Comparison of ENCODE assay signal across 1 cellular context in genomic region chr15:65595960-65596359, GRCh38.
TF ChIP-seq lines count a peak whose summit lies in the region.

No MANE protein-coding gene starts in this region.

TF ChIP-seq in GM23338, 12 proteins besides CTCF, POLR2A, EP300 and RAD21 (continued from another document):
- TF ChIP-seq, protein P1, sequence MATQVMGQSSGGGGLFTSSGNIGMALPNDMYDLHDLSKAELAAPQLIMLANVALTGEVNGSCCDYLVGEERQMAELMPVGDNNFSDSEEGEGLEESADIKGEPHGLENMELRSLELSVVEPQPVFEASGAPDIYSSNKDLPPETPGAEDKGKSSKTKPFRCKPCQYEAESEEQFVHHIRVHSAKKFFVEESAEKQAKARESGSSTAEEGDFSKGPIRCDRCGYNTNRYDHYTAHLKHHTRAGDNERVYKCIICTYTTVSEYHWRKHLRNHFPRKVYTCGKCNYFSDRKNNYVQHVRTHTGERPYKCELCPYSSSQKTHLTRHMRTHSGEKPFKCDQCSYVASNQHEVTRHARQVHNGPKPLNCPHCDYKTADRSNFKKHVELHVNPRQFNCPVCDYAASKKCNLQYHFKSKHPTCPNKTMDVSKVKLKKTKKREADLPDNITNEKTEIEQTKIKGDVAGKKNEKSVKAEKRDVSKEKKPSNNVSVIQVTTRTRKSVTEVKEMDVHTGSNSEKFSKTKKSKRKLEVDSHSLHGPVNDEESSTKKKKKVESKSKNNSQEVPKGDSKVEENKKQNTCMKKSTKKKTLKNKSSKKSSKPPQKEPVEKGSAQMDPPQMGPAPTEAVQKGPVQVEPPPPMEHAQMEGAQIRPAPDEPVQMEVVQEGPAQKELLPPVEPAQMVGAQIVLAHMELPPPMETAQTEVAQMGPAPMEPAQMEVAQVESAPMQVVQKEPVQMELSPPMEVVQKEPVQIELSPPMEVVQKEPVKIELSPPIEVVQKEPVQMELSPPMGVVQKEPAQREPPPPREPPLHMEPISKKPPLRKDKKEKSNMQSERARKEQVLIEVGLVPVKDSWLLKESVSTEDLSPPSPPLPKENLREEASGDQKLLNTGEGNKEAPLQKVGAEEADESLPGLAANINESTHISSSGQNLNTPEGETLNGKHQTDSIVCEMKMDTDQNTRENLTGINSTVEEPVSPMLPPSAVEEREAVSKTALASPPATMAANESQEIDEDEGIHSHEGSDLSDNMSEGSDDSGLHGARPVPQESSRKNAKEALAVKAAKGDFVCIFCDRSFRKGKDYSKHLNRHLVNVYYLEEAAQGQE (IDR thresholded peaks at IDR 0.05; ENCODE audit: unreplicated experiment) = no peak
- TF ChIP-seq, protein P2, sequence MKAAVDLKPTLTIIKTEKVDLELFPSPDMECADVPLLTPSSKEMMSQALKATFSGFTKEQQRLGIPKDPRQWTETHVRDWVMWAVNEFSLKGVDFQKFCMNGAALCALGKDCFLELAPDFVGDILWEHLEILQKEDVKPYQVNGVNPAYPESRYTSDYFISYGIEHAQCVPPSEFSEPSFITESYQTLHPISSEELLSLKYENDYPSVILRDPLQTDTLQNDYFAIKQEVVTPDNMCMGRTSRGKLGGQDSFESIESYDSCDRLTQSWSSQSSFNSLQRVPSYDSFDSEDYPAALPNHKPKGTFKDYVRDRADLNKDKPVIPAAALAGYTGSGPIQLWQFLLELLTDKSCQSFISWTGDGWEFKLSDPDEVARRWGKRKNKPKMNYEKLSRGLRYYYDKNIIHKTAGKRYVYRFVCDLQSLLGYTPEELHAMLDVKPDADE (IDR thresholded peaks at IDR 0.05) = no peak
- TF ChIP-seq ZNF114 (CRISPR knock-in tag; IDR thresholded peaks at IDR 0.05) = no peak
- TF ChIP-seq CREB1 (CRISPR knock-in tag; IDR thresholded peaks at IDR 0.05; ENCODE audit: low read depth) = no peak
